In the genomic region with DNA sequence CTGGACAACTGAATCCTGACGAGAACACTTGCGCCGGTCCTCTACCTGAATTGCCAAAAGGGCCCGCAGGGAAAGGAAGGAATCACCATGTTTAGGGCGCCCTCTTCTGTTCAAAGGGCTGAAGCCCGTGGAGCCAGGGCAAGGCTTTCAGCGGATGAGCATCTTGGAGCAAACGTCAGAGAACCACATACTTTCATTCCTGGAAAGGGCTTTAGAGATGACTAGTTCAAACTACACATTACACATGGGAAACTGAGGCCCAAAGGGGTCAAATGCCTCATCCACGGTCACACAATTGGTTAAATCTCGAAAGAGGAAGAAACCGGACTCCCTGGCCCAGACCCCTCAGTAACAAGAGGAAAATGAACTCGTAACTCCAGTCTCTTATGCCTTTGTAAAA, we compare ENCODE assay signal across 8 cellular contexts. TPM values are rescaled to one million over a fixed set of nuclear protein-coding genes. Genes with fewer than 3 reads are reported as not detected.
A peak's percentile ranks its signal among the peaks of the same experiment; 100 is the strongest.
DNase-seq lines count a peak whose midpoint lies in the region; ATAC-seq and TF ChIP-seq lines count a peak whose summit lies in the region.

No MANE protein-coding gene starts in this region.

- H3K4me3 ChIP-seq in BE2C (ENCODE audit: low read depth, low read length) (no peak overlapping the region), gastrocnemius medialis (no peak overlapping the region)

- H3K36me3 ChIP-seq in BE2C (no peaks in the 10 kb centered on the region), gastrocnemius medialis (no peaks in the 10 kb centered on the region)

- DNase-seq in BE2C (peak; percentile 73), NCI-H1105 treated with DMSO at 0.1 percent for 48 hours (lab: John Stamatoyannopoulos, UW) (peak; percentile 77), T follicular helper cell (ENCODE audit: low read depth) (peak; percentile 30), amygdala (lab: John Stamatoyannopoulos, UW) (peak in 48 of 56 donors; percentile 4 to 82 (median 31)), hepatic stellate cell (ENCODE audit: low spot score) (peak; percentile 58), gastrocnemius medialis (peak in 1 of 2 donors; percentile 45), T1000 (lab: John Stamatoyannopoulos, UW) (no peak)

- H3K9me3 ChIP-seq in BE2C (no peaks in the 10 kb centered on the region; the same call in 1 of the 2 replicates), gastrocnemius medialis (no peaks in the 10 kb centered on the region)

- H3K27me3 ChIP-seq in BE2C (peaks cover 50% of the 10 kb centered on the region), gastrocnemius medialis (peaks cover 2 to 7% (median 4%) of the 10 kb centered on the region in 3 donors)

- in situ Hi-C loops in gastrocnemius medialis (cut with MboI; ENCODE audit: low sequenced_read_pairs in 4 of 4), result loop anchor here in 3 of 4 donors (25.0 kb wide), 3 partner anchors 185 to 590 kb away; a partner anchor contains a TSS

- intact Hi-C loops in gastrocnemius medialis (cut with DNase I; ENCODE audit: low total_unique reads), result loop anchor here (2.0 kb wide), 1 partner anchor 772 kb away; no protein-coding TSS in a partner anchor

- no peaks in the 10 kb centered on the region for H3K4me1 ChIP-seq in BE2C
- peaks cover 0 to 4% of the 10 kb centered on the region in 2 donors for H3K4me1 ChIP-seq in gastrocnemius medialis

- ATAC-seq in GM19351 (IDR thresholded peaks at IDR 0.05; ENCODE audit: unreplicated experiment), result peak; percentile 80
- ATAC-seq in gastrocnemius medialis, result peak; percentile 80 to 87

- TF ChIP-seq CTCF in BE2C (IDR thresholded peaks at IDR 0.05; ENCODE audit: low read depth, low read length), result peak; percentile 96
- TF ChIP-seq CTCF in gastrocnemius medialis (IDR thresholded peaks at IDR 0.05 in 4 of 5, conservative IDR thresholded peaks at IDR 0.05 in 1 of 5), result peak in 4 of 5 experiments; percentile 46 to 69 (median 52)

- no peak overlapping the region for H3K27ac ChIP-seq in gastrocnemius medialis

- TF ChIP-seq POLR2A in gastrocnemius medialis (IDR thresholded peaks at IDR 0.05), result no peak

RNA-seq across cellular contexts. Expression of a gene that starts 11.5 kb away (rescaled TPM):
- polyA plus RNA-seq in BE2C (2012; ENCODE audit: insufficient read depth, insufficient read length, low read depth), result 14.6 TPM
- total RNA-seq in gastrocnemius medialis, result 10 to 100 TPM in 3 of 4 donors, 1 to 10 TPM in 1; 6.9 to 15.8 (median 11.0) TPM
